ENCODE assay signal across 9 cellular contexts in the genomic region with DNA sequence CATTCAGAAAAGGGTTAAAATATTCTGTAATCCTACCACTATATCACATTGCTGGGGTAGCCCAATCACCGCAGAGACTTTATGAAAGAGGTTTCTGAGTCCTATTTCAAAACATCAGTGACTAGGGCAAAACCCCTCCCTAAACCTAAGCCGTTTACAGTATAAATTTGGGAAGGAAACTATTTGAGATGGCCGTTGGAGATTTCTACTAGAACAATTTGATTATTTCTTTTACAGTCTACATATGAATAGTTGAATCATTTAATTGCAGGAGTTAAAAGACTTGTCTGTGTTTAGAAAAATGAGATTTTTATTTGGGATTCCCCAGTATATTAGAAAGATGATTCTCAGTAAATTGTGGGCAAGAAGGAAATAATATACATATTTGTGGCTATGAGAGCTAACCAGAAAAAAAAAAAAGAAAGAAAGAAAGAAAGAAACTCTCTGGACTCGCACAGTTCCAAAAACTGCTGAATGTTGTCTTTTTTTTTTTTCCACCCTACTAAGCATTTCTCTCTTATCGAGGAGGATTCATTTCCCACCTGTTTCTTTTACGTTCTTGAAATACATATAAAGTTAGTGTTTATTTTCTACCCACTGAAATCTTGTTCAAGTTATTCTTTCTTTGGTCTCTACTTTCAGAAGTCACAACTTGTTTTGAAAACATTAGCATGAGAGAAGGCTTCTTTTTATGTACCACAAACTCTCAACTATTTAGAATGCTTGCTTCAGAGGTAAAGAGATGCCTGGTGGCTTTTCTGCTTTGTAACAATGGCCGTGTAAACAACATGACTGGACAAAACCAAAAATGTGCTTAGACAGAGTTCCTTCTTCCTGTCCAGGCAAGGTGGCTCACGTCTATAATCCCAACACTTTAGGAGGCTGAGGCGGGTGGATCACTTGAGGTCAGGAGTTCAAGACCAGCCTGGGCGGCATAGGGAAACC.
DNase-seq lines count a peak whose midpoint lies in the region; ATAC-seq and TF ChIP-seq lines count a peak whose summit lies in the region.
"Had no signal": no experiment of that assay in that cellular context is flagged by ENCODE, and none has a peak within 500 bp of the region (broad histone marks: within the 10 kb centered on the region; RNA-seq: fewer than 3 reads in every experiment).

No MANE protein-coding gene starts in this region.

- H3K4me1 ChIP-seq in urinary bladder (ENCODE audit: insufficient read depth) (peaks cover 1% of the 10 kb centered on the region), Caco-2 (no peaks in the 10 kb centered on the region)

- no peaks in the 10 kb centered on the region for H3K9me3 ChIP-seq in Caco-2

- H3K27ac Mint-ChIP-seq in activated T-cell treated with anti-CD3 and anti-CD28 coated beads, Interleukin-2, amount 50 U/mL, for 72 hours = peak overlapping the region; percentile 96
- peak overlapping the region; percentile 68 for H3K27ac Mint-ChIP-seq in activated naive CD8-positive, alpha-beta T cell
- H3K27ac Mint-ChIP-seq in Caco-2 (ENCODE audit: unreplicated experiment) = no peak overlapping the region

- H3K4me1 Mint-ChIP-seq in activated T-cell treated with anti-CD3 and anti-CD28 coated beads, Interleukin-2, amount 50 U/mL, for 72 hours (ENCODE audit: low read depth) = peaks cover 86% of the 10 kb centered on the region
- peaks cover 78% of the 10 kb centered on the region for H3K4me1 Mint-ChIP-seq in activated naive CD8-positive, alpha-beta T cell (ENCODE audit: low read depth)
- H3K4me1 Mint-ChIP-seq in Caco-2 (ENCODE audit: low read depth, unreplicated experiment) = no peaks in the 10 kb centered on the region

- H3K27ac ChIP-seq in urinary bladder (ENCODE audit: low read depth) (peak overlapping the region; percentile 29), substantia nigra (ENCODE audit: low read depth, low read length, poor library complexity, severe bottlenecking) (no peak overlapping the region)

- peak; percentile 25 to 31 for ATAC-seq in activated T-cell treated with anti-CD3 and anti-CD28 coated beads, Interleukin-2, amount 50 U/mL, for 72 hours (replicated peaks in 1 of 2)

- peaks cover 3% of the 10 kb centered on the region in 2 donors for H3K9me3 Mint-ChIP-seq in activated T-cell treated with anti-CD3 and anti-CD28 coated beads, Interleukin-2, amount 50 U/mL, for 72 hours
- H3K9me3 Mint-ChIP-seq in activated naive CD8-positive, alpha-beta T cell (ENCODE audit: low read depth) = peaks cover 4% of the 10 kb centered on the region
- H3K9me3 Mint-ChIP-seq in Caco-2 (ENCODE audit: unreplicated experiment) = no peaks in the 10 kb centered on the region

- no peak for TF ChIP-seq CTCF in Caco-2 (IDR thresholded peaks at IDR 0.05; ENCODE audit: insufficient read depth in 1 of 2, low read depth in 1 of 2, low read length in 1 of 2, severe bottlenecking in 1 of 2, unreplicated experiment in 1 of 2)

- no peaks in the 10 kb centered on the region for H3K36me3 ChIP-seq in urinary bladder (ENCODE audit: insufficient read depth)
- no peaks in the 10 kb centered on the region for H3K36me3 ChIP-seq in Caco-2 (ENCODE audit: control insufficient read depth, insufficient read depth, low read length)

- no peaks in the 10 kb centered on the region for H3K27me3 ChIP-seq in Caco-2 (replicated peaks; ENCODE audit: control insufficient read depth, insufficient read depth, low read length)

- DNase-seq in activated T-cell treated with anti-CD3 and anti-CD28 coated beads, Interleukin-2, amount 50 U/mL, for 72 hours = no peak
- no peak for DNase-seq in activated T-cell treated with anti-CD3 and anti-CD28 coated beads, Interleukin-2, amount 50 U/mL, for 48 hours
- DNase-seq in iris pigment epithelial cell (ENCODE audit: low read depth) (peak; percentile 73), substantia nigra (lab: John Stamatoyannopoulos, UW) (no peak), Caco-2 (no peak)
- no peak for DNase-seq in stimulated activated CD8-positive, alpha-beta memory T cell treated with anti-CD3 and anti-CD28 coated beads, Interleukin-4, amount 100 ng/mL, for 48 hours
- DNase-seq: COR-L47 had no signal

- H3K4me3 ChIP-seq in urinary bladder (ENCODE audit: low read depth, low read length) (no peak overlapping the region), Caco-2 (ENCODE audit: low read depth, low read length) (no peak overlapping the region)

- intact Hi-C loops in Caco-2 (cut with micrococcal nuclease; ENCODE audit: unreplicated experiment) = no loop called here

- WGBS in urinary bladder = 38% methylated on average over 10 of the region's 10 CpGs

- H3K36me3 Mint-ChIP-seq in activated T-cell treated with anti-CD3 and anti-CD28 coated beads, Interleukin-2, amount 50 U/mL, for 72 hours (ENCODE audit: insufficient read depth in 2 of 2) = peaks cover 27 to 54% of the 10 kb centered on the region in 2 donors
- peaks cover 30% of the 10 kb centered on the region for H3K36me3 Mint-ChIP-seq in activated naive CD8-positive, alpha-beta T cell
- H3K36me3 Mint-ChIP-seq in Caco-2 (ENCODE audit: insufficient read depth, unreplicated experiment) = peaks cover 6% of the 10 kb centered on the region

- peak overlapping the region; percentile 6 to 69 for H3K4me3 Mint-ChIP-seq in activated T-cell treated with anti-CD3 and anti-CD28 coated beads, Interleukin-2, amount 50 U/mL, for 72 hours
- H3K4me3 Mint-ChIP-seq in activated naive CD8-positive, alpha-beta T cell = peak overlapping the region; percentile 25
- H3K4me3 Mint-ChIP-seq in Caco-2 (ENCODE audit: unreplicated experiment) = no peak overlapping the region

- POLR2A ChIA-PET in Caco-2 (lab: Charles Lee) = no interaction called here

- no peaks in the 10 kb centered on the region for H3K27me3 Mint-ChIP-seq in activated T-cell treated with anti-CD3 and anti-CD28 coated beads, Interleukin-2, amount 50 U/mL, for 72 hours (ENCODE audit: low read depth)
- no peaks in the 10 kb centered on the region for H3K27me3 Mint-ChIP-seq in activated naive CD8-positive, alpha-beta T cell
- no peaks in the 10 kb centered on the region for H3K27me3 Mint-ChIP-seq in Caco-2 (ENCODE audit: insufficient read depth, unreplicated experiment)

- no TSS peak for BruUV-seq in Caco-2 (replicated peaks; lab: Mats Ljungman, UMichigan)

- CTCF ChIA-PET in Caco-2 (lab: Charles Lee) = no interaction called here
